Comparison of ENCODE assay signal across 8 cellular contexts in genomic region chr5:4941957-4942830, GRCh38.
DNase-seq lines count a peak whose midpoint lies in the region; ATAC-seq and TF ChIP-seq lines count a peak whose summit lies in the region.

No MANE protein-coding gene starts in this region.

- H3K4me1 ChIP-seq in CD8-positive, alpha-beta T cell (ENCODE audit: insufficient read depth, low read length) = no peaks in the 10 kb centered on the region

- H3K36me3 Mint-ChIP-seq in CD8-positive, alpha-beta T cell = no peaks in the 10 kb centered on the region
- H3K36me3 Mint-ChIP-seq in stimulated activated effector memory CD8-positive, alpha-beta T cell treated with anti-CD3 and anti-CD28 coated beads, Interleukin-12 subunit alpha, Interleukin-12 subunit beta, amount 100 ng/mL, for 72 hours = no peaks in the 10 kb centered on the region

- CTCF ChIA-PET in CD8-positive, alpha-beta T cell (lab: Charles Lee) = interaction anchor here (0.6 kb wide), 1 partner anchor 9 kb away, joined by 3 read pairs; no protein-coding TSS in a partner anchor

- H3K4me3 ChIP-seq in CD8-positive, alpha-beta T cell (ENCODE audit: low read depth, low read length) = no peak overlapping the region

- ATAC-seq in CD8-positive, alpha-beta T cell = no peak
- ATAC-seq in GM19463 (IDR thresholded peaks at IDR 0.05; ENCODE audit: unreplicated experiment) (peak; percentile 60), GM21526 (IDR thresholded peaks at IDR 0.05; ENCODE audit: low FRiP score, unreplicated experiment) (no peak), GM19467 (IDR thresholded peaks at IDR 0.05; ENCODE audit: unreplicated experiment) (no peak)
- ATAC-seq in stimulated activated effector memory CD8-positive, alpha-beta T cell treated with anti-CD3 and anti-CD28 coated beads, Interleukin-12 subunit alpha, Interleukin-12 subunit beta, amount 100 ng/mL, for 72 hours = no peak

- TF ChIP-seq CTCF in CD8-positive, alpha-beta T cell (IDR thresholded peaks at IDR 0.05) = peak; percentile 53

- no peaks in the 10 kb centered on the region for H3K27me3 Mint-ChIP-seq in CD8-positive, alpha-beta T cell (ENCODE audit: low read depth)

- no peaks in the 10 kb centered on the region for H3K27me3 ChIP-seq in CD8-positive, alpha-beta T cell (ENCODE audit: insufficient read depth, low read length)

- no peak overlapping the region for H3K27ac ChIP-seq in CD8-positive, alpha-beta T cell (ENCODE audit: low read depth, low read length)

- H3K27ac Mint-ChIP-seq in CD8-positive, alpha-beta T cell = no peak overlapping the region
- H3K27ac Mint-ChIP-seq in stimulated activated effector memory CD8-positive, alpha-beta T cell treated with anti-CD3 and anti-CD28 coated beads, Interleukin-12 subunit alpha, Interleukin-12 subunit beta, amount 100 ng/mL, for 72 hours = no peak overlapping the region

- no peaks in the 10 kb centered on the region for H3K36me3 ChIP-seq in CD8-positive, alpha-beta T cell (ENCODE audit: insufficient read depth, low read length)

- H3K9me3 Mint-ChIP-seq in CD8-positive, alpha-beta T cell = no peaks in the 10 kb centered on the region
- H3K9me3 Mint-ChIP-seq in stimulated activated effector memory CD8-positive, alpha-beta T cell treated with anti-CD3 and anti-CD28 coated beads, Interleukin-12 subunit alpha, Interleukin-12 subunit beta, amount 100 ng/mL, for 72 hours = peaks cover 10% of the 10 kb centered on the region

- DNase-seq in CD8-positive, alpha-beta T cell = no peak
- DNase-seq in activated CD4-positive, alpha-beta T cell treated with anti-CD3 and anti-CD28 coated beads, Interleukin-2, amount 50 U/mL, for 48 hours = peak; percentile 6 to 8
- DNase-seq in kidney tubule cell (ENCODE audit: low spot score) = peak; percentile 12
- DNase-seq in stimulated activated naive CD4-positive, alpha-beta T cell treated with Interleukin-2 at 50 U/mL for 16 hours (lab: John Stamatoyannopoulos, UW) = no peak
- no peak for DNase-seq in stimulated activated effector memory CD8-positive, alpha-beta T cell treated with anti-CD3 and anti-CD28 coated beads, Interleukin-12 subunit alpha, Interleukin-12 subunit beta, amount 100 ng/mL, for 72 hours (ENCODE audit: low spot score in 2 of 2)

- H3K9me3 ChIP-seq in CD8-positive, alpha-beta T cell (ENCODE audit: low read length) = no peaks in the 10 kb centered on the region

- intact Hi-C loops in CD8-positive, alpha-beta T cell (cut with DNase I, micrococcal nuclease) = no loop called here

- H3K4me1 Mint-ChIP-seq in CD8-positive, alpha-beta T cell (ENCODE audit: low read depth) = no peaks in the 10 kb centered on the region
- H3K4me1 Mint-ChIP-seq in stimulated activated effector memory CD8-positive, alpha-beta T cell treated with anti-CD3 and anti-CD28 coated beads, Interleukin-12 subunit alpha, Interleukin-12 subunit beta, amount 100 ng/mL, for 72 hours = no peaks in the 10 kb centered on the region

- H3K4me3 Mint-ChIP-seq in CD8-positive, alpha-beta T cell = no peak overlapping the region
- H3K4me3 Mint-ChIP-seq in stimulated activated effector memory CD8-positive, alpha-beta T cell treated with anti-CD3 and anti-CD28 coated beads, Interleukin-12 subunit alpha, Interleukin-12 subunit beta, amount 100 ng/mL, for 72 hours = no peak overlapping the region

- POLR2A ChIA-PET in CD8-positive, alpha-beta T cell (lab: Charles Lee) = no interaction called here

Comparison
In these comparisons a context has a peak if more than half of its experiments do, and no peak if none do; other contexts are left out.
1. DNase-seq: peak in activated CD4-positive, alpha-beta T cell treated with anti-CD3 and anti-CD28 coated beads, Interleukin-2, amount 50 U/mL, for 48 hours (2 of 2) and kidney tubule cell (single experiment); none in CD8-positive, alpha-beta T cell (0 of 7), stimulated activated naive CD4-positive, alpha-beta T cell treated with Interleukin-2 at 50 U/mL for 16 hours (single experiment) and stimulated activated effector memory CD8-positive, alpha-beta T cell treated with anti-CD3 and anti-CD28 coated beads, Interleukin-12 subunit alpha, Interleukin-12 subunit beta, amount 100 ng/mL, for 72 hours (0 of 2).